20 cellular contexts compared by ENCODE assay signal in the genomic region with DNA sequence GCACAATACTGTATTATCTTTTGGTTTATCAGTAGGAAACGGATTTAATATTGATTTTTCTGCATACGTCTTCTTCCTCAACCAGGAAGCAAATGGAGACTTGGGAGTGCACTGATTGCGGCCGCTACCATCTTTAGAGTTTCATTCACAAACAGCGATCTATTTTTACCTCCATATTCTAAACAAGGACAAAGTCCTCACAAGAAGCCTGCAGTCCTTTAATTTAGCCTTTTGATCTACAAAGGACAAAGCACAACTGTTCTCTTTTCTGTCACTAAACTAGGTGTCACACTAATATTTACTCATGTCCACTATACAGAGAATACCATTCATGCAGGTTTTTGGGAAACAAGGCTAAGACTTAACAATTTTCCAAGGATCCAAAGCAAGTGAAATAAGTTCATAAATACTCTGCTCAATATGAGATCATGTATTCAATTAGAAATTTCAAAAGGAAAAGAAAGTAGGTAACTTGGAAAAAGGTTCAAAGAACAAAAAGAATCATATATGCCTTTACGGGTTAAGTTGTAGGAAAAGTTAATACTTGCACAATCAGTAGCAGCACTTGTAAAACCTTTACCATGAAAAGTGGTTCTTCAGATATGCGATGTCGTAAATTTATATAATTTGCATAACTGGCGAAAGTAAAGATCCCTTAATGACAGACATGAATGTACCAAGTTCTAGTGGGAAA.
DNase-seq lines count a peak whose midpoint lies in the region; ATAC-seq and TF ChIP-seq lines count a peak whose summit lies in the region.
"Had no signal": no experiment of that assay in that cellular context is flagged by ENCODE, and none has a peak within 500 bp of the region (broad histone marks: within the 10 kb centered on the region; RNA-seq: fewer than 3 reads in every experiment).

No MANE protein-coding gene starts in this region.

- DNase-seq in cardiac muscle cell (ENCODE audit: low read depth in 1 of 2, low spot score in 1 of 2) (no peak), Right ventricle myocardium inferior (ENCODE audit: missing footprints) (no peak), HuH-7 (ENCODE audit: low spot score) (peak; percentile 29), NCI-H1048 (lab: John Stamatoyannopoulos, UW) (peak; percentile 27), left lung (no peak), uterus (no peak), WERI-Rb-1 (no peak)
- no peak for DNase-seq in activated CD8-positive, alpha-beta memory T cell treated with anti-CD3 and anti-CD28 coated beads, Interleukin-2, amount 50 U/mL, for 4 hours
- DNase-seq: ACHN; BE2C; C1 segment of cervical spinal cord; CD4-positive, CD25-positive, alpha-beta regulatory T cell; CD8-positive, alpha-beta memory T cell; COR-L47; DMS 273 treated with DMSO at 0.1 percent for 48 hours; DMS53; DND-41; EL; GM23248 had no signal

- H3K36me3 ChIP-seq in cardiac muscle cell (peaks cover 7% of the 10 kb centered on the region), left lung (peaks cover 0 to 63% of the 10 kb centered on the region in 2 donors), uterus (peaks cover 0 to 3% of the 10 kb centered on the region in 2 donors), WERI-Rb-1 (no peaks in the 10 kb centered on the region; the same call in none of the 2 replicates)

- H3K4me1 ChIP-seq in cardiac muscle cell (ENCODE audit: low read depth): peaks cover 20% of the 10 kb centered on the region
- peaks cover 0 to 9% of the 10 kb centered on the region in 2 donors for H3K4me1 ChIP-seq in left lung
- no peaks in the 10 kb centered on the region for H3K4me1 ChIP-seq in uterus
- H3K4me1 ChIP-seq: BE2C, HAP-1 had no signal

- H3K27me3 ChIP-seq in cardiac muscle cell (no peaks in the 10 kb centered on the region), left lung (no peaks in the 10 kb centered on the region), uterus (no peaks in the 10 kb centered on the region), WERI-Rb-1 (ENCODE audit: insufficient read depth, low read depth, severe bottlenecking) (no peaks in the 10 kb centered on the region)
- H3K27me3 ChIP-seq: BE2C had no signal

- H3K9me3 ChIP-seq in cardiac muscle cell (ENCODE audit: low read depth) (no peaks in the 10 kb centered on the region), left lung (no peaks in the 10 kb centered on the region), uterus (no peaks in the 10 kb centered on the region), WERI-Rb-1 (ENCODE audit: severe bottlenecking) (no peaks in the 10 kb centered on the region)
- H3K9me3 ChIP-seq: BE2C, HAP-1 had no signal

- intact Hi-C loops in Right ventricle myocardium inferior (cut with DNase I): no loop called here
- intact Hi-C loops in left lung (cut with DNase I): no loop called here
- intact Hi-C loops in uterus (cut with DNase I; ENCODE audit: low total_unique reads): no loop called here

- H3K27ac ChIP-seq in cardiac muscle cell (peak overlapping the region; percentile 49), left lung (no peak overlapping the region), uterus (no peak overlapping the region), WERI-Rb-1 (no peak overlapping the region)
- H3K27ac ChIP-seq: GM23248 had no signal

- TF ChIP-seq POLR2A in uterus (IDR thresholded peaks at IDR 0.05): no peak

- TF ChIP-seq CTCF in cardiac muscle cell (IDR thresholded peaks at IDR 0.05; ENCODE audit: low read depth, low read length) (no peak), left lung (IDR thresholded peaks at IDR 0.05) (no peak), uterus (IDR thresholded peaks at IDR 0.05) (no peak), WERI-Rb-1 (IDR thresholded peaks at IDR 0.05; ENCODE audit: low read depth, low read length) (no peak)

- H3K4me3 ChIP-seq in cardiac muscle cell (no peak overlapping the region), left lung (no peak overlapping the region), uterus (no peak overlapping the region), WERI-Rb-1 (ENCODE audit: low read depth, low read length) (no peak overlapping the region)
- H3K4me3 ChIP-seq: GM23248, HAP-1 had no signal

- ATAC-seq in Right ventricle myocardium inferior: no peak
- ATAC-seq in left lung: peak; percentile 25

Comparison
In these comparisons a context has a peak if more than half of its experiments do, and no peak if none do; other contexts are left out.
1. DNase-seq: peak in HuH-7 (single experiment) and NCI-H1048 (single experiment); none in cardiac muscle cell (0 of 2), Right ventricle myocardium inferior (single experiment), left lung (0 of 2), activated CD8-positive, alpha-beta memory T cell treated with anti-CD3 and anti-CD28 coated beads, Interleukin-2, amount 50 U/mL, for 4 hours (single experiment), uterus (0 of 2) and WERI-Rb-1 (single experiment).